ENCODE assay signal across 1 cellular context in the genomic region with DNA sequence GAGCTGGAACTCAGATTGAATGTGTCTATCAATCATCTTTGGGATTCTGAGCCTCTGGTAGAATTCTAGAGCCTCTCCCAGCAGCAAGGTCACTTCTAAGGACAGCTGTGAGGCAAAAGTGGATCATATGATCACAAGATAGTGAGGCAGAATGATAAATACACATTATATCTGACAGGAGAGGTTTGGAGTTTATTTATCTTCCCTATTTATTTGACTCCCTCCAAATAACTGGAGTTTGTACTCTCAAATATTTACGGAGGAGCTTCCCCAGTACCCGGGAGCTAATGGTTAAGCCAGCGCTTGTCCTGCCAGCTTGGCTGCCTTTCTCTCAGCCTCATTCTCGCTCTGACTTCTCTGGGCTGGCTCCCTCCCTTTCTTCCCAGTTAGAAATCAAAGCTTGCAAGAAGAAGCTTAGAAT.
TF ChIP-seq lines count a peak whose summit lies in the region.

No MANE protein-coding gene starts in this region.

TF ChIP-seq in HepG2, 621 proteins besides CTCF, POLR2A, EP300 and RAD21 (continues in another document):
- TF ChIP-seq ZNF180 (CRISPR knock-in tag; IDR thresholded peaks at IDR 0.05; ENCODE audit: borderline replicate concordance, low read depth) = no peak
- TF ChIP-seq, protein P1, sequence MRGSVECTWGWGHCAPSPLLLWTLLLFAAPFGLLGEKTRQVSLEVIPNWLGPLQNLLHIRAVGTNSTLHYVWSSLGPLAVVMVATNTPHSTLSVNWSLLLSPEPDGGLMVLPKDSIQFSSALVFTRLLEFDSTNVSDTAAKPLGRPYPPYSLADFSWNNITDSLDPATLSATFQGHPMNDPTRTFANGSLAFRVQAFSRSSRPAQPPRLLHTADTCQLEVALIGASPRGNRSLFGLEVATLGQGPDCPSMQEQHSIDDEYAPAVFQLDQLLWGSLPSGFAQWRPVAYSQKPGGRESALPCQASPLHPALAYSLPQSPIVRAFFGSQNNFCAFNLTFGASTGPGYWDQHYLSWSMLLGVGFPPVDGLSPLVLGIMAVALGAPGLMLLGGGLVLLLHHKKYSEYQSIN (CRISPR knock-in tag; IDR thresholded peaks at IDR 0.05; ENCODE audit: borderline replicate concordance) = no peak
- TF ChIP-seq HNRNPUL1 (IDR thresholded peaks at IDR 0.05; ENCODE audit: low read depth, low read length) = no peak
- peak; percentile 82 for TF ChIP-seq NCOA2 (CRISPR knock-in tag; IDR thresholded peaks at IDR 0.05)
- no peak for TF ChIP-seq TIGD3 (CRISPR knock-in tag; IDR thresholded peaks at IDR 0.05; ENCODE audit: borderline replicate concordance)
- TF ChIP-seq ZNF205 (CRISPR knock-in tag; IDR thresholded peaks at IDR 0.05) = no peak
- no peak for TF ChIP-seq SP4 (CRISPR knock-in tag; IDR thresholded peaks at IDR 0.05)
- TF ChIP-seq ZBTB3 (CRISPR knock-in tag; IDR thresholded peaks at IDR 0.05; ENCODE audit: borderline replicate concordance, low read depth) = no peak
- TF ChIP-seq ZFY (CRISPR knock-in tag; IDR thresholded peaks at IDR 0.05) = no peak
- TF ChIP-seq SIN3A (IDR thresholded peaks at IDR 0.05; ENCODE audit: borderline replicate concordance, low read depth, low read length) = no peak
- TF ChIP-seq BCL6 (CRISPR knock-in tag; IDR thresholded peaks at IDR 0.05) = peak; percentile 63
- peak; percentile 72 for TF ChIP-seq NR2F6 (IDR thresholded peaks at IDR 0.05)
- no peak; the same call in none of the 2 replicates for TF ChIP-seq NR2F6 (CRISPR knock-in tag; IDR thresholded peaks at IDR 0.05)
- no peak for TF ChIP-seq JARID2 (CRISPR knock-in tag; IDR thresholded peaks at IDR 0.05; ENCODE audit: insufficient replicate concordance)
- 0 out of 4 replicates have a peak, but pooled peaks of 1 of the 2 experiments have one; percentile 36 for TF ChIP-seq KLF16 (CRISPR knock-in tag; IDR thresholded peaks at IDR 0.05)
- TF ChIP-seq, protein P2, sequence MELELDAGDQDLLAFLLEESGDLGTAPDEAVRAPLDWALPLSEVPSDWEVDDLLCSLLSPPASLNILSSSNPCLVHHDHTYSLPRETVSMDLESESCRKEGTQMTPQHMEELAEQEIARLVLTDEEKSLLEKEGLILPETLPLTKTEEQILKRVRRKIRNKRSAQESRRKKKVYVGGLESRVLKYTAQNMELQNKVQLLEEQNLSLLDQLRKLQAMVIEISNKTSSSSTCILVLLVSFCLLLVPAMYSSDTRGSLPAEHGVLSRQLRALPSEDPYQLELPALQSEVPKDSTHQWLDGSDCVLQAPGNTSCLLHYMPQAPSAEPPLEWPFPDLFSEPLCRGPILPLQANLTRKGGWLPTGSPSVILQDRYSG (CRISPR knock-in tag; IDR thresholded peaks at IDR 0.05) = no peak
- TF ChIP-seq ARID5B (CRISPR knock-in tag; IDR thresholded peaks at IDR 0.05) = peak; percentile 93
- no peak for TF ChIP-seq ARNT2 (CRISPR knock-in tag; IDR thresholded peaks at IDR 0.05; ENCODE audit: low read depth)
- no peak for TF ChIP-seq ZNF777 (CRISPR knock-in tag; IDR thresholded peaks at IDR 0.05)
- TF ChIP-seq ZNF652 (CRISPR knock-in tag; IDR thresholded peaks at IDR 0.05; ENCODE audit: borderline replicate concordance, low read depth) = peak; percentile 59; the same call in 1 of the 2 replicates
- no peak for TF ChIP-seq ZNF7 (CRISPR knock-in tag; IDR thresholded peaks at IDR 0.05)
- TF ChIP-seq, protein P3, sequence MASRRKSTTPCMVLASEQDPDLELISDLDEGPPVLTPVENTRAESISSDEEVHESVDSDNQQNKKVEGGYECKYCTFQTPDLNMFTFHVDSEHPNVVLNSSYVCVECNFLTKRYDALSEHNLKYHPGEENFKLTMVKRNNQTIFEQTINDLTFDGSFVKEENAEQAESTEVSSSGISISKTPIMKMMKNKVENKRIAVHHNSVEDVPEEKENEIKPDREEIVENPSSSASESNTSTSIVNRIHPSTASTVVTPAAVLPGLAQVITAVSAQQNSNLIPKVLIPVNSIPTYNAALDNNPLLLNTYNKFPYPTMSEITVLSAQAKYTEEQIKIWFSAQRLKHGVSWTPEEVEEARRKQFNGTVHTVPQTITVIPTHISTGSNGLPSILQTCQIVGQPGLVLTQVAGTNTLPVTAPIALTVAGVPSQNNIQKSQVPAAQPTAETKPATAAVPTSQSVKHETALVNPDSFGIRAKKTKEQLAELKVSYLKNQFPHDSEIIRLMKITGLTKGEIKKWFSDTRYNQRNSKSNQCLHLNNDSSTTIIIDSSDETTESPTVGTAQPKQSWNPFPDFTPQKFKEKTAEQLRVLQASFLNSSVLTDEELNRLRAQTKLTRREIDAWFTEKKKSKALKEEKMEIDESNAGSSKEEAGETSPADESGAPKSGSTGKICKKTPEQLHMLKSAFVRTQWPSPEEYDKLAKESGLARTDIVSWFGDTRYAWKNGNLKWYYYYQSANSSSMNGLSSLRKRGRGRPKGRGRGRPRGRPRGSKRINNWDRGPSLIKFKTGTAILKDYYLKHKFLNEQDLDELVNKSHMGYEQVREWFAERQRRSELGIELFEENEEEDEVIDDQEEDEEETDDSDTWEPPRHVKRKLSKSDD (CRISPR knock-in tag; IDR thresholded peaks at IDR 0.05; ENCODE audit: low read depth) = no peak
- TF ChIP-seq ATF6 (CRISPR knock-in tag; conservative IDR thresholded peaks at IDR 0.05) = no peak
- TF ChIP-seq NFKB2 (CRISPR knock-in tag; IDR thresholded peaks at IDR 0.05; ENCODE audit: borderline replicate concordance) = no peak
- peak; percentile 90 for TF ChIP-seq PPARG (CRISPR knock-in tag; conservative IDR thresholded peaks at IDR 0.05)
- TF ChIP-seq IKZF1 (IDR thresholded peaks at IDR 0.05) = no peak
- no peak for TF ChIP-seq ZNF337 (CRISPR knock-in tag; IDR thresholded peaks at IDR 0.05; ENCODE audit: borderline replicate concordance, low read depth)
- no peak for TF ChIP-seq ZNF768 (CRISPR knock-in tag; IDR thresholded peaks at IDR 0.05)
- no peak for TF ChIP-seq NONO (IDR thresholded peaks at IDR 0.05)
- TF ChIP-seq NONO (CRISPR knock-in tag; conservative IDR thresholded peaks at IDR 0.05) = 0 out of 2 replicates have a peak, but pooled peaks have one; percentile 32
- TF ChIP-seq POGZ (CRISPR knock-in tag; IDR thresholded peaks at IDR 0.05) = 0 out of 2 replicates have a peak, but pooled peaks have one; percentile 34
- TF ChIP-seq RFX5 (IDR thresholded peaks at IDR 0.05; ENCODE audit: low read depth, low read length) = no peak
- peak; percentile 62 for TF ChIP-seq NFIC (IDR thresholded peaks at IDR 0.05; ENCODE audit: low read length)
- TF ChIP-seq HNRNPLL (IDR thresholded peaks at IDR 0.05; ENCODE audit: low read depth, low read length, poor library complexity, severe bottlenecking) = no peak
- peak; percentile 73 for TF ChIP-seq HHEX (CRISPR knock-in tag; IDR thresholded peaks at IDR 0.05)
- peak; percentile 79; the same call in 1 of the 2 replicates for TF ChIP-seq FOXO1 (CRISPR knock-in tag; IDR thresholded peaks at IDR 0.05)
- no peak for TF ChIP-seq ADNP (CRISPR knock-in tag; IDR thresholded peaks at IDR 0.05)
- TF ChIP-seq ZNF792 (CRISPR knock-in tag; IDR thresholded peaks at IDR 0.05) = no peak
- TF ChIP-seq STAG1 (CRISPR knock-in tag; IDR thresholded peaks at IDR 0.05) = 0 out of 2 replicates have a peak, but pooled peaks have one; percentile 7
- TF ChIP-seq NFATC3 (CRISPR knock-in tag; IDR thresholded peaks at IDR 0.05) = no peak
- no peak for TF ChIP-seq ZNF274 (CRISPR knock-in tag; IDR thresholded peaks at IDR 0.05)
- TF ChIP-seq ZNF468 (CRISPR knock-in tag; IDR thresholded peaks at IDR 0.05) = no peak
- TF ChIP-seq NR3C1 (CRISPR knock-in tag; IDR thresholded peaks at IDR 0.05) = no peak
- TF ChIP-seq ZNF503 (CRISPR knock-in tag; IDR thresholded peaks at IDR 0.05) = peak; percentile 79
- TF ChIP-seq EEA1 (CRISPR knock-in tag; IDR thresholded peaks at IDR 0.05; ENCODE audit: borderline replicate concordance) = no peak
- peak; percentile 77 for TF ChIP-seq KDM6A (CRISPR knock-in tag; IDR thresholded peaks at IDR 0.05; ENCODE audit: low read depth)
- no peak for TF ChIP-seq ZFX (CRISPR knock-in tag; IDR thresholded peaks at IDR 0.05; ENCODE audit: low read depth)
